ENCODE assay signal across 8 cellular contexts in the genomic region with DNA sequence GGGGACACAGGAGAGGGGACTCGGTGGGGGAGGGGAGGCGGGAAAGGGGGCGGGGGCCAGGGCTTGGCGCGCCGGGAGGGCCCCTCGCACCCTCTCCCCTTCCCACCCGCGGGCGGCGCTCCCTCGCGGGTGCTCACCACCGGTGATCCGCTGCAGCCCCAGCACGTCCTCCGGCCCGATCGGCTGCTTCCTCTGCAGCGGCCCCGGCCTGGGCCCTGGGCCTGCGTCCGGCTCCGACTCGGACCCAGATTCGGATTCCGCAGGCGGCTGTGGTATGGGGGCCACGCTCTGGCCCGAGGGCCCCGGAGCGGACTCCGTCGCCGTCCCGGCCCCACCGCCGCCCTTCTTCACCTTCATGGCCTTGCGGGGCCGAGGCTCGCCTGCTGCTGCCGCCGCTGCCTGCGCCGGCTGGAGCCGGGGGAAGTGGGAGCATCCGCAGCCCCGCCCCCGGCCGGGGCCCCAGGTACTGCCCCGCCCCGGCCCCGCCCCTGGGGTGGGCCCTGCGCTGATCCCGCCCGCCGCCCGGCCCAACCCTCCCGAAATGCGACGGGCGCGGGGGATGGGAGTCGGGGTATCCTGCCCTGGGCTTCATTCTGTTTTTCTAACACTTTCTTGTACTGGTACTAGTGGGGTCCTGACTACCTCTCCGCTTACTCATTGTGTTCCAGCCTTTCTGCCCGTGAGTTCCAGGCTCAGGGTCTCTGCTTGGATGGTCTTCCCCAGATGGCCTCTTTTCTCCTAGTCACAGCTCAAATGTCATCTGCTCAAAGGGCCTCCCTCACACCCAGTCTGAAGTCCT. TPM values are rescaled to one million over a fixed set of nuclear protein-coding genes. Genes with fewer than 3 reads are reported as not detected.
DNase-seq lines count a peak whose midpoint lies in the region; ATAC-seq and TF ChIP-seq lines count a peak whose summit lies in the region.

UNC119 (minus strand) TSS at position 424 of the 799 bp plus-strand sequence; CDS start at position 357, 67 bp downstream.

- DNase-seq in NCI-H2196 (lab: John Stamatoyannopoulos, UW; ENCODE audit: unreplicated experiment) (peak; percentile 65), cerebellum (ENCODE audit: low spot score) (peak; percentile 93), kidney tubule cell (ENCODE audit: low spot score) (peak; percentile 78)
- peak; percentile 60 for DNase-seq in activated CD4-positive, alpha-beta T cell treated with anti-CD3 and anti-CD28 coated beads for 1 hour
- peak; percentile 56 to 75 for DNase-seq in stimulated activated CD4-positive, alpha-beta T cell treated with anti-CD3 and anti-CD28 coated beads, Interleukin-1b, Interleukin-23, amount 100 ng/mL, for 1 hour (ENCODE audit: low read depth in 2 of 2)

- no peak for TF ChIP-seq CTCF in GM12875 (IDR thresholded peaks at IDR 0.05; ENCODE audit: borderline replicate concordance, insufficient read depth, low read depth, low read length)

- H3K4me3 ChIP-seq in GM12875 (ENCODE audit: low read depth, low read length), result peak within 1 kb of the TSS; percentile 87

- ATAC-seq in HG02763 (IDR thresholded peaks at IDR 0.05; ENCODE audit: unreplicated experiment) (peak; percentile 51), GM21367 (IDR thresholded peaks at IDR 0.05; ENCODE audit: unreplicated experiment) (no peak)

RNA-seq across cellular contexts. Expression of gene UNC119, which starts in this region (rescaled TPM):
- total RNA-seq in cerebellum, result 33.8 TPM
